ENCODE assay signal across 1 cellular context in the genomic region with DNA sequence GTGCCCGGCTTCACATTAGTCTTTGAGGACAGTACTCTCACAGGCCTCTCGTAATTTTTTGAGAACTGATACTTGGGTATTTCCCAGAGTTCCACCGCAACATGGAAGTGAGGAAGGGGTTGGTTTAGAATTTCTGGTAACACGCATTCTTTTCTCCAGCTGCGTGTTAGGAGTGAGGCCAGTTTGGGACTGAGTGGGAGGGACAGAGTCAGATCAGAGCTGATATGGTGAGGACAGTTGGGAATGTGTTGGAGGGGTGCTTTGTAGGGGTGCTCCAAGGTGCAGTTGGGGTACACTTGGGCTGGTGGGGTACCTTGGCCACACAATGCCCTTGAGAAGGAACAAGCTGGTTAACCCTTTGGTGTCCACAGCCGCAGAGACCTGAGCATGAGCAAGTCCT.
TF ChIP-seq lines count a peak whose summit lies in the region.

No MANE protein-coding gene starts in this region.

TF ChIP-seq in K562, 482 proteins besides CTCF, POLR2A, EP300 and RAD21 (continued from another document):
- TF ChIP-seq, protein P1, sequence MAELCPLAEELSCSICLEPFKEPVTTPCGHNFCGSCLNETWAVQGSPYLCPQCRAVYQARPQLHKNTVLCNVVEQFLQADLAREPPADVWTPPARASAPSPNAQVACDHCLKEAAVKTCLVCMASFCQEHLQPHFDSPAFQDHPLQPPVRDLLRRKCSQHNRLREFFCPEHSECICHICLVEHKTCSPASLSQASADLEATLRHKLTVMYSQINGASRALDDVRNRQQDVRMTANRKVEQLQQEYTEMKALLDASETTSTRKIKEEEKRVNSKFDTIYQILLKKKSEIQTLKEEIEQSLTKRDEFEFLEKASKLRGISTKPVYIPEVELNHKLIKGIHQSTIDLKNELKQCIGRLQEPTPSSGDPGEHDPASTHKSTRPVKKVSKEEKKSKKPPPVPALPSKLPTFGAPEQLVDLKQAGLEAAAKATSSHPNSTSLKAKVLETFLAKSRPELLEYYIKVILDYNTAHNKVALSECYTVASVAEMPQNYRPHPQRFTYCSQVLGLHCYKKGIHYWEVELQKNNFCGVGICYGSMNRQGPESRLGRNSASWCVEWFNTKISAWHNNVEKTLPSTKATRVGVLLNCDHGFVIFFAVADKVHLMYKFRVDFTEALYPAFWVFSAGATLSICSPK (IDR thresholded peaks at IDR 0.05; ENCODE audit: borderline replicate concordance): no peak
- TF ChIP-seq ZNF212 (CRISPR knock-in tag; IDR thresholded peaks at IDR 0.05): no peak
- no peak for TF ChIP-seq NFYB (IDR thresholded peaks at IDR 0.05; ENCODE audit: extremely low read depth, insufficient read length)
- TF ChIP-seq, protein P2, sequence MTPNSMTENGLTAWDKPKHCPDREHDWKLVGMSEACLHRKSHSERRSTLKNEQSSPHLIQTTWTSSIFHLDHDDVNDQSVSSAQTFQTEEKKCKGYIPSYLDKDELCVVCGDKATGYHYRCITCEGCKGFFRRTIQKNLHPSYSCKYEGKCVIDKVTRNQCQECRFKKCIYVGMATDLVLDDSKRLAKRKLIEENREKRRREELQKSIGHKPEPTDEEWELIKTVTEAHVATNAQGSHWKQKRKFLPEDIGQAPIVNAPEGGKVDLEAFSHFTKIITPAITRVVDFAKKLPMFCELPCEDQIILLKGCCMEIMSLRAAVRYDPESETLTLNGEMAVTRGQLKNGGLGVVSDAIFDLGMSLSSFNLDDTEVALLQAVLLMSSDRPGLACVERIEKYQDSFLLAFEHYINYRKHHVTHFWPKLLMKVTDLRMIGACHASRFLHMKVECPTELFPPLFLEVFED (CRISPR knock-in tag; conservative IDR thresholded peaks at IDR 0.05): peak; percentile 59; the same call in 1 of the 2 replicates
- TF ChIP-seq, protein P3, sequence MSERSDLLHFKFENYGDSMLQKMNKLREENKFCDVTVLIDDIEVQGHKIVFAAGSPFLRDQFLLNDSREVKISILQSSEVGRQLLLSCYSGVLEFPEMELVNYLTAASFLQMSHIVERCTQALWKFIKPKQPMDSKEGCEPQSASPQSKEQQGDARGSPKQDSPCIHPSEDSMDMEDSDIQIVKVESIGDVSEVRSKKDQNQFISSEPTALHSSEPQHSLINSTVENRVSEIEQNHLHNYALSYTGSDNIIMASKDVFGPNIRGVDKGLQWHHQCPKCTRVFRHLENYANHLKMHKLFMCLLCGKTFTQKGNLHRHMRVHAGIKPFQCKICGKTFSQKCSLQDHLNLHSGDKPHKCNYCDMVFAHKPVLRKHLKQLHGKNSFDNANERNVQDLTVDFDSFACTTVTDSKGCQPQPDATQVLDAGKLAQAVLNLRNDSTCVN (CRISPR knock-in tag; IDR thresholded peaks at IDR 0.05): peak; percentile 94
- no peak for TF ChIP-seq NELFE (IDR thresholded peaks at IDR 0.05; ENCODE audit: insufficient read depth, insufficient read length)
- no peak; the same call in 1 of the 2 replicates for TF ChIP-seq ZBTB17 (CRISPR knock-in tag; IDR thresholded peaks at IDR 0.05)
- no peak for TF ChIP-seq FOXK1 (CRISPR knock-in tag; IDR thresholded peaks at IDR 0.05; ENCODE audit: borderline replicate concordance)
- peak; percentile 28; the same call in 1 of the 2 replicates for TF ChIP-seq TEAD4 (IDR thresholded peaks at IDR 0.05; ENCODE audit: low read length)
- no peak for TF ChIP-seq TEAD4 (CRISPR knock-in tag; IDR thresholded peaks at IDR 0.05; ENCODE audit: borderline replicate concordance)
- no peak for TF ChIP-seq TRIM24 (IDR thresholded peaks at IDR 0.05)
- TF ChIP-seq, protein P4, sequence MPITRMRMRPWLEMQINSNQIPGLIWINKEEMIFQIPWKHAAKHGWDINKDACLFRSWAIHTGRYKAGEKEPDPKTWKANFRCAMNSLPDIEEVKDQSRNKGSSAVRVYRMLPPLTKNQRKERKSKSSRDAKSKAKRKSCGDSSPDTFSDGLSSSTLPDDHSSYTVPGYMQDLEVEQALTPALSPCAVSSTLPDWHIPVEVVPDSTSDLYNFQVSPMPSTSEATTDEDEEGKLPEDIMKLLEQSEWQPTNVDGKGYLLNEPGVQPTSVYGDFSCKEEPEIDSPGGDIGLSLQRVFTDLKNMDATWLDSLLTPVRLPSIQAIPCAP (CRISPR knock-in tag; IDR thresholded peaks at IDR 0.05; ENCODE audit: borderline replicate concordance): no peak
- TF ChIP-seq KLF16 (IDR thresholded peaks at IDR 0.05): no peak
- TF ChIP-seq, protein P5, sequence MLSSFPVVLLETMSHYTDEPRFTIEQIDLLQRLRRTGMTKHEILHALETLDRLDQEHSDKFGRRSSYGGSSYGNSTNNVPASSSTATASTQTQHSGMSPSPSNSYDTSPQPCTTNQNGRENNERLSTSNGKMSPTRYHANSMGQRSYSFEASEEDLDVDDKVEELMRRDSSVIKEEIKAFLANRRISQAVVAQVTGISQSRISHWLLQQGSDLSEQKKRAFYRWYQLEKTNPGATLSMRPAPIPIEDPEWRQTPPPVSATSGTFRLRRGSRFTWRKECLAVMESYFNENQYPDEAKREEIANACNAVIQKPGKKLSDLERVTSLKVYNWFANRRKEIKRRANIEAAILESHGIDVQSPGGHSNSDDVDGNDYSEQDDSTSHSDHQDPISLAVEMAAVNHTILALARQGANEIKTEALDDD (IDR thresholded peaks at IDR 0.05): no peak
- peak; percentile 45; the same call in 1 of the 2 replicates for TF ChIP-seq SMARCE1 (IDR thresholded peaks at IDR 0.05)
- TF ChIP-seq RBM34 (IDR thresholded peaks at IDR 0.05; ENCODE audit: borderline replicate concordance, insufficient read depth, low read length): no peak
- TF ChIP-seq, protein P6, sequence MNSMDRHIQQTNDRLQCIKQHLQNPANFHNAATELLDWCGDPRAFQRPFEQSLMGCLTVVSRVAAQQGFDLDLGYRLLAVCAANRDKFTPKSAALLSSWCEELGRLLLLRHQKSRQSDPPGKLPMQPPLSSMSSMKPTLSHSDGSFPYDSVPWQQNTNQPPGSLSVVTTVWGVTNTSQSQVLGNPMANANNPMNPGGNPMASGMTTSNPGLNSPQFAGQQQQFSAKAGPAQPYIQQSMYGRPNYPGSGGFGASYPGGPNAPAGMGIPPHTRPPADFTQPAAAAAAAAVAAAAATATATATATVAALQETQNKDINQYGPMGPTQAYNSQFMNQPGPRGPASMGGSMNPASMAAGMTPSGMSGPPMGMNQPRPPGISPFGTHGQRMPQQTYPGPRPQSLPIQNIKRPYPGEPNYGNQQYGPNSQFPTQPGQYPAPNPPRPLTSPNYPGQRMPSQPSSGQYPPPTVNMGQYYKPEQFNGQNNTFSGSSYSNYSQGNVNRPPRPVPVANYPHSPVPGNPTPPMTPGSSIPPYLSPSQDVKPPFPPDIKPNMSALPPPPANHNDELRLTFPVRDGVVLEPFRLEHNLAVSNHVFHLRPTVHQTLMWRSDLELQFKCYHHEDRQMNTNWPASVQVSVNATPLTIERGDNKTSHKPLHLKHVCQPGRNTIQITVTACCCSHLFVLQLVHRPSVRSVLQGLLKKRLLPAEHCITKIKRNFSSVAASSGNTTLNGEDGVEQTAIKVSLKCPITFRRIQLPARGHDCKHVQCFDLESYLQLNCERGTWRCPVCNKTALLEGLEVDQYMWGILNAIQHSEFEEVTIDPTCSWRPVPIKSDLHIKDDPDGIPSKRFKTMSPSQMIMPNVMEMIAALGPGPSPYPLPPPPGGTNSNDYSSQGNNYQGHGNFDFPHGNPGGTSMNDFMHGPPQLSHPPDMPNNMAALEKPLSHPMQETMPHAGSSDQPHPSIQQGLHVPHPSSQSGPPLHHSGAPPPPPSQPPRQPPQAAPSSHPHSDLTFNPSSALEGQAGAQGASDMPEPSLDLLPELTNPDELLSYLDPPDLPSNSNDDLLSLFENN (IDR thresholded peaks at IDR 0.05; ENCODE audit: low read depth in 2 of 2, low read length in 2 of 2): no peak
- TF ChIP-seq, protein P7, sequence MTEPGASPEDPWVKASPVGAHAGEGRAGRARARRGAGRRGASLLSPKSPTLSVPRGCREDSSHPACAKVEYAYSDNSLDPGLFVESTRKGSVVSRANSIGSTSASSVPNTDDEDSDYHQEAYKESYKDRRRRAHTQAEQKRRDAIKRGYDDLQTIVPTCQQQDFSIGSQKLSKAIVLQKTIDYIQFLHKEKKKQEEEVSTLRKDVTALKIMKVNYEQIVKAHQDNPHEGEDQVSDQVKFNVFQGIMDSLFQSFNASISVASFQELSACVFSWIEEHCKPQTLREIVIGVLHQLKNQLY (CRISPR knock-in tag; conservative IDR thresholded peaks at IDR 0.05): no peak
- TF ChIP-seq CBX5 (IDR thresholded peaks at IDR 0.05; ENCODE audit: borderline replicate concordance, low read depth): no peak
- TF ChIP-seq, protein P8, sequence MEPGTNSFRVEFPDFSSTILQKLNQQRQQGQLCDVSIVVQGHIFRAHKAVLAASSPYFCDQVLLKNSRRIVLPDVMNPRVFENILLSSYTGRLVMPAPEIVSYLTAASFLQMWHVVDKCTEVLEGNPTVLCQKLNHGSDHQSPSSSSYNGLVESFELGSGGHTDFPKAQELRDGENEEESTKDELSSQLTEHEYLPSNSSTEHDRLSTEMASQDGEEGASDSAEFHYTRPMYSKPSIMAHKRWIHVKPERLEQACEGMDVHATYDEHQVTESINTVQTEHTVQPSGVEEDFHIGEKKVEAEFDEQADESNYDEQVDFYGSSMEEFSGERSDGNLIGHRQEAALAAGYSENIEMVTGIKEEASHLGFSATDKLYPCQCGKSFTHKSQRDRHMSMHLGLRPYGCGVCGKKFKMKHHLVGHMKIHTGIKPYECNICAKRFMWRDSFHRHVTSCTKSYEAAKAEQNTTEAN (CRISPR knock-in tag; IDR thresholded peaks at IDR 0.05): no peak
- TF ChIP-seq ARNT (IDR thresholded peaks at IDR 0.05): no peak
- TF ChIP-seq PHTF2 (CRISPR knock-in tag; IDR thresholded peaks at IDR 0.05): no peak
- no peak for TF ChIP-seq DACH1 (IDR thresholded peaks at IDR 0.05; ENCODE audit: partially characterized antibody)
- TF ChIP-seq FOXK2 (conservative IDR thresholded peaks at IDR 0.05 in 1 of 2, IDR thresholded peaks at IDR 0.05 in 1 of 2; ENCODE audit: low read depth in 2 of 2): peak; percentile 37 to 53; a peak in 3 of 4 replicates
- TF ChIP-seq HIVEP1 (CRISPR knock-in tag; IDR thresholded peaks at IDR 0.05): 0 out of 2 replicates have a peak, but pooled peaks have one; percentile 55
- TF ChIP-seq, protein P9, sequence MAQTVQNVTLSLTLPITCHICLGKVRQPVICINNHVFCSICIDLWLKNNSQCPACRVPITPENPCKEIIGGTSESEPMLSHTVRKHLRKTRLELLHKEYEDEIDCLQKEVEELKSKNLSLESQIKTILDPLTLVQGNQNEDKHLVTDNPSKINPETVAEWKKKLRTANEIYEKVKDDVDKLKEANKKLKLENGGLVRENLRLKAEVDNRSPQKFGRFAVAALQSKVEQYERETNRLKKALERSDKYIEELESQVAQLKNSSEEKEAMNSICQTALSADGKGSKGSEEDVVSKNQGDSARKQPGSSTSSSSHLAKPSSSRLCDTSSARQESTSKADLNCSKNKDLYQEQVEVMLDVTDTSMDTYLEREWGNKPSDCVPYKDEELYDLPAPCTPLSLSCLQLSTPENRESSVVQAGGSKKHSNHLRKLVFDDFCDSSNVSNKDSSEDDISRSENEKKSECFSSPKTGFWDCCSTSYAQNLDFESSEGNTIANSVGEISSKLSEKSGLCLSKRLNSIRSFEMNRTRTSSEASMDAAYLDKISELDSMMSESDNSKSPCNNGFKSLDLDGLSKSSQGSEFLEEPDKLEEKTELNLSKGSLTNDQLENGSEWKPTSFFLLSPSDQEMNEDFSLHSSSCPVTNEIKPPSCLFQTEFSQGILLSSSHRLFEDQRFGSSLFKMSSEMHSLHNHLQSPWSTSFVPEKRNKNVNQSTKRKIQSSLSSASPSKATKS (CRISPR knock-in tag; IDR thresholded peaks at IDR 0.05): no peak
- peak; percentile 37; the same call in 1 of the 2 replicates for TF ChIP-seq SOX6 (IDR thresholded peaks at IDR 0.05)
- TF ChIP-seq NRF1 (conservative IDR thresholded peaks at IDR 0.05 in 1 of 2, IDR thresholded peaks at IDR 0.05 in 1 of 2): peak in 1 of 2 experiments; percentile 22; a peak in 2 of 4 replicates
- TF ChIP-seq MED1 (CRISPR knock-in tag; IDR thresholded peaks at IDR 0.05; ENCODE audit: borderline replicate concordance): no peak
- no peak for TF ChIP-seq KDM2B (CRISPR knock-in tag; IDR thresholded peaks at IDR 0.05)
